ENCODE assay signal across 19 cellular contexts in genomic region chr1:209268479-209268878, GRCh38.
DNase-seq lines count a peak whose midpoint lies in the region; ATAC-seq and TF ChIP-seq lines count a peak whose summit lies in the region.
"Had no signal": no experiment of that assay in that cellular context is flagged by ENCODE, and none has a peak within 500 bp of the region (broad histone marks: within the 10 kb centered on the region; RNA-seq: fewer than 3 reads in every experiment).

No MANE protein-coding gene starts in this region.

- DNase-seq in activated CD4-positive, alpha-beta T cell treated with anti-CD3 and anti-CD28 coated beads, Interleukin-2, amount 10 ng/mL, durations not matched to agents 24 days and 14 days: peak; percentile 13
- no peak for DNase-seq in activated CD4-positive, alpha-beta T cell treated with anti-CD3 and anti-CD28 coated beads, Interleukin-2, amount 10 ng/mL, durations not matched to agents 7 days and 5 days
- peak; percentile 24 for DNase-seq in esophagus muscularis mucosa (ENCODE audit: extremely low spot score)
- DNase-seq in type B pancreatic cell (ENCODE audit: extremely low spot score, unreplicated experiment): no peak
- DNase-seq in brain microvascular endothelial cell: no peak
- no peak for DNase-seq in CD14-positive monocyte (ENCODE audit: low spot score)
- DNase-seq: AML-193; CD4-positive, alpha-beta memory T cell; GDM1; HCEC 1CT; HFFc6; KBM-7 had no signal

- H3K27me3 Mint-ChIP-seq in activated CD4-positive, alpha-beta T cell treated with anti-CD3 and anti-CD28 coated beads, Interleukin-2, amount 10 ng/mL, durations not matched to agents 24 days and 14 days: no peaks in the 10 kb centered on the region
- peaks cover 2% of the 10 kb centered on the region for H3K27me3 Mint-ChIP-seq in activated CD4-positive, alpha-beta T cell treated with anti-CD3 and anti-CD28 coated beads, Interleukin-2, amount 10 ng/mL, durations not matched to agents 7 days and 5 days
- H3K27me3 Mint-ChIP-seq in type B pancreatic cell: no peaks in the 10 kb centered on the region
- H3K27me3 Mint-ChIP-seq in CD14-positive monocyte (ENCODE audit: low read depth in 3 of 3): peaks cover 2 to 4% (median 3%) of the 10 kb centered on the region in 3 donors
- H3K27me3 Mint-ChIP-seq: IgD-negative memory B cell had no signal

- H3K36me3 Mint-ChIP-seq in activated CD4-positive, alpha-beta T cell treated with anti-CD3 and anti-CD28 coated beads, Interleukin-2, amount 10 ng/mL, durations not matched to agents 24 days and 14 days (ENCODE audit: low read depth): no peaks in the 10 kb centered on the region
- H3K36me3 Mint-ChIP-seq in activated CD4-positive, alpha-beta T cell treated with anti-CD3 and anti-CD28 coated beads, Interleukin-2, amount 10 ng/mL, durations not matched to agents 7 days and 5 days (ENCODE audit: low read depth): no peaks in the 10 kb centered on the region
- H3K36me3 Mint-ChIP-seq in type B pancreatic cell (no peaks in the 10 kb centered on the region), CD14-positive monocyte (no peaks in the 10 kb centered on the region)
- H3K36me3 Mint-ChIP-seq: CD4-positive, alpha-beta memory T cell; IgD-negative memory B cell had no signal

- no peaks in the 10 kb centered on the region for H3K9me3 Mint-ChIP-seq in activated CD4-positive, alpha-beta T cell treated with anti-CD3 and anti-CD28 coated beads, Interleukin-2, amount 10 ng/mL, durations not matched to agents 24 days and 14 days
- H3K9me3 Mint-ChIP-seq in activated CD4-positive, alpha-beta T cell treated with anti-CD3 and anti-CD28 coated beads, Interleukin-2, amount 10 ng/mL, durations not matched to agents 7 days and 5 days: no peaks in the 10 kb centered on the region
- peaks cover 4% of the 10 kb centered on the region for H3K9me3 Mint-ChIP-seq in type B pancreatic cell
- H3K9me3 Mint-ChIP-seq in CD14-positive monocyte: peaks cover 0 to 2% (median 0%) of the 10 kb centered on the region in 7 donors
- H3K9me3 Mint-ChIP-seq: GM23338, HFFc6 had no signal

- TF ChIP-seq CTCF in esophagus muscularis mucosa (IDR thresholded peaks at IDR 0.05): no peak
- no peak for TF ChIP-seq CTCF in type B pancreatic cell (conservative IDR thresholded peaks at IDR 0.05)
- no peak for TF ChIP-seq CTCF in brain microvascular endothelial cell (IDR thresholded peaks at IDR 0.05; ENCODE audit: low read depth, low read length, missing control alignments)
- no peak for TF ChIP-seq CTCF in CD14-positive monocyte (IDR thresholded peaks at IDR 0.05)

- H3K27ac Mint-ChIP-seq in activated CD4-positive, alpha-beta T cell treated with anti-CD3 and anti-CD28 coated beads, Interleukin-2, amount 10 ng/mL, durations not matched to agents 24 days and 14 days: no peak overlapping the region
- no peak overlapping the region for H3K27ac Mint-ChIP-seq in activated CD4-positive, alpha-beta T cell treated with anti-CD3 and anti-CD28 coated beads, Interleukin-2, amount 10 ng/mL, durations not matched to agents 7 days and 5 days
- H3K27ac Mint-ChIP-seq in type B pancreatic cell: peak overlapping the region; percentile 6
- H3K27ac Mint-ChIP-seq in CD14-positive monocyte: no peak overlapping the region
- H3K27ac Mint-ChIP-seq: CD4-positive, alpha-beta memory T cell; GM23338; HFFc6; IgD-negative memory B cell had no signal

- POLR2A ChIA-PET in activated CD4-positive, alpha-beta T cell treated with anti-CD3 and anti-CD28 coated beads, Interleukin-2, amount 10 ng/mL, durations not matched to agents 7 days and 5 days (lab: Charles Lee): no interaction called here

- CTCF ChIA-PET in activated CD4-positive, alpha-beta T cell treated with anti-CD3 and anti-CD28 coated beads, Interleukin-2, amount 10 ng/mL, durations not matched to agents 7 days and 5 days (lab: Charles Lee): no interaction called here

- no peak for TF ChIP-seq POLR2A in esophagus muscularis mucosa (IDR thresholded peaks at IDR 0.05; ENCODE audit: low read depth)

- H3K27ac ChIP-seq in esophagus muscularis mucosa (replicated peaks in 1 of 4): no peak overlapping the region
- no peak overlapping the region for H3K27ac ChIP-seq in brain microvascular endothelial cell
- H3K27ac ChIP-seq: 22Rv1, C4-2B had no signal

- H3K4me1 Mint-ChIP-seq in activated CD4-positive, alpha-beta T cell treated with anti-CD3 and anti-CD28 coated beads, Interleukin-2, amount 10 ng/mL, durations not matched to agents 24 days and 14 days: no peaks in the 10 kb centered on the region
- H3K4me1 Mint-ChIP-seq in activated CD4-positive, alpha-beta T cell treated with anti-CD3 and anti-CD28 coated beads, Interleukin-2, amount 10 ng/mL, durations not matched to agents 7 days and 5 days: no peaks in the 10 kb centered on the region
- peaks cover 11% of the 10 kb centered on the region for H3K4me1 Mint-ChIP-seq in type B pancreatic cell (ENCODE audit: unreplicated experiment)
- no peaks in the 10 kb centered on the region for H3K4me1 Mint-ChIP-seq in CD14-positive monocyte
- H3K4me1 Mint-ChIP-seq: CD4-positive, alpha-beta memory T cell; GM23338; IgD-negative memory B cell had no signal

- no peak for ATAC-seq in HG03521 (IDR thresholded peaks at IDR 0.05; ENCODE audit: unreplicated experiment)
- ATAC-seq: GM23338, HepG2 had no signal

- no peaks in the 10 kb centered on the region for H3K4me1 ChIP-seq in esophagus muscularis mucosa

- no peak for TF ChIP-seq EP300 in esophagus muscularis mucosa (IDR thresholded peaks at IDR 0.05)

- H3K27me3 ChIP-seq in esophagus muscularis mucosa: peaks cover 0 to 4% (median 0%) of the 10 kb centered on the region in 4 donors
- H3K27me3 ChIP-seq in brain microvascular endothelial cell (replicated peaks): no peaks in the 10 kb centered on the region

- 79% methylated on average over 1 of the region's 1 CpG for WGBS in esophagus muscularis mucosa

- intact Hi-C loops in activated CD4-positive, alpha-beta T cell treated with anti-CD3 and anti-CD28 coated beads, Interleukin-2, amount 10 ng/mL, durations not matched to agents 24 days and 14 days (cut with micrococcal nuclease): no loop called here
- intact Hi-C loops in esophagus muscularis mucosa (cut with DNase I): no loop called here
- intact Hi-C loops in CD14-positive monocyte (cut with micrococcal nuclease): no loop called here

- H3K36me3 ChIP-seq in esophagus muscularis mucosa (no peaks in the 10 kb centered on the region), brain microvascular endothelial cell (replicated peaks) (no peaks in the 10 kb centered on the region)

- no peaks in the 10 kb centered on the region for H3K9me3 ChIP-seq in esophagus muscularis mucosa
- H3K9me3 ChIP-seq: A549 had no signal

- H3K4me3 Mint-ChIP-seq in activated CD4-positive, alpha-beta T cell treated with anti-CD3 and anti-CD28 coated beads, Interleukin-2, amount 10 ng/mL, durations not matched to agents 24 days and 14 days: no peak overlapping the region
- no peak overlapping the region for H3K4me3 Mint-ChIP-seq in activated CD4-positive, alpha-beta T cell treated with anti-CD3 and anti-CD28 coated beads, Interleukin-2, amount 10 ng/mL, durations not matched to agents 7 days and 5 days
- H3K4me3 Mint-ChIP-seq in type B pancreatic cell (no peak overlapping the region), CD14-positive monocyte (no peak overlapping the region)
- H3K4me3 Mint-ChIP-seq: CD4-positive, alpha-beta memory T cell; GM23338; HFFc6; IgD-negative memory B cell had no signal

- H3K4me3 ChIP-seq in esophagus muscularis mucosa (no peak overlapping the region), brain microvascular endothelial cell (ENCODE audit: low read depth, low read length) (no peak overlapping the region)
- H3K4me3 ChIP-seq: A549, GM23338 had no signal

- in situ Hi-C loops in brain microvascular endothelial cell (cut with HindIII; ENCODE audit: low pct_ligation_motif_present, low sequenced_read_pairs): no loop called here

Comparison
In these comparisons a context has a peak if more than half of its experiments do, and no peak if none do; other contexts are left out.
1. DNase-seq: peak in activated CD4-positive, alpha-beta T cell treated with anti-CD3 and anti-CD28 coated beads, Interleukin-2, amount 10 ng/mL, durations not matched to agents 24 days and 14 days (single experiment) and esophagus muscularis mucosa (single experiment); none in activated CD4-positive, alpha-beta T cell treated with anti-CD3 and anti-CD28 coated beads, Interleukin-2, amount 10 ng/mL, durations not matched to agents 7 days and 5 days (single experiment), type B pancreatic cell (single experiment), brain microvascular endothelial cell (single experiment) and CD14-positive monocyte (single experiment).